ENCODE assay signal across 17 cellular contexts in the genomic region with DNA sequence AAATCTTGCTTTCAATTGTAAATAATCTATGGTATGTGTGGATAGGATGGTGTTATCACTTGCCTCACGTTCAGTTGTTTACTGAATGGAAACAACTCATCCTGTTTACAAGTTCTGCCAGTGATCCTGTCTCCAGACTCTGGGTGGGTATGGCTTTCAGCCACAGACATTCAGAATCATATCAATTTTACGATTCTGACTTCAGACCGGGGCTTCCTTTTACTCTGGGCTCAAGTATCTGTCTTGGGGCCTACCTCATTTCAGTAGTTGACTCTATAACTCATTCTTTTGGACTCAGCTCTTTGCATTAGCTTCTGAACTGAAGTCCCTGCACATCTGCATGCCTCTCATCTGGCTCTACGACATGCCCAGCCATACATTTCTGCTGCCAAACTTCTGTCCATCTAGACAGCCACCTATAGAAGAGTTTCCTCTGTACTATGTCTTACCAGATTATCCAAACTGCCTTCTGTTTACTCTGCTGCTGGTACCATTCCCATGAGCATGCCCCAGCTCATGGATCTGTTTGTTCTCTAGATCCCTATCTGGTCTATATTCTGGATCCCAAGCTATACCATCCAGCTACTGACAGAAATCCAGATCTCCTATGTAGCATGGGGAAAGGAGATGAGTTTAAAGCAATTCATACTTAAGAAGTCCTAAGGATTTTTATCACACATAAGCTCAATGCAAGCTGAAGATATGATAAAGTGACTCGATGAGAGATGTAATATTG. TPM values are rescaled to one million over a fixed set of nuclear protein-coding genes. Genes with fewer than 3 reads are reported as not detected.
DNase-seq lines count a peak whose midpoint lies in the region; ATAC-seq lines count a peak whose summit lies in the region.
"Had no signal": no experiment of that assay in that cellular context is flagged by ENCODE, and none has a peak within 500 bp of the region (broad histone marks: within the 10 kb centered on the region; RNA-seq: fewer than 3 reads in every experiment).

No MANE protein-coding gene starts in this region.

- peak; percentile 36 for ATAC-seq in HG02870 (IDR thresholded peaks at IDR 0.05; ENCODE audit: unreplicated experiment)
- peak; percentile 65 to 69 for ATAC-seq in activated T-cell treated with anti-CD3 and anti-CD28 coated beads, Interleukin-2, amount 50 U/mL, for 72 hours (replicated peaks in 1 of 2)
- ATAC-seq in natural killer cell treated with Interleukin-12 subunit alpha and Interleukin-12 subunit beta and Interleukin-15 and Interleukin-18, amount 100 ng/mL, for 72 hours, result peak in 1 of 2 donors; percentile 45
- ATAC-seq: body of pancreas, left cardiac atrium, upper lobe of right lung had no signal

- H3K36me3 Mint-ChIP-seq in activated T-cell treated with anti-CD3 and anti-CD28 coated beads, Interleukin-2, amount 50 U/mL, for 72 hours (ENCODE audit: insufficient read depth in 2 of 2), result peaks cover 8 to 32% of the 10 kb centered on the region in 2 donors
- peaks cover 5% of the 10 kb centered on the region for H3K36me3 Mint-ChIP-seq in natural killer cell treated with Interleukin-12 subunit alpha and Interleukin-12 subunit beta and Interleukin-15 and Interleukin-18, amount 100 ng/mL, for 72 hours

- no peaks in the 10 kb centered on the region for H3K27me3 Mint-ChIP-seq in activated T-cell treated with anti-CD3 and anti-CD28 coated beads, Interleukin-2, amount 50 U/mL, for 72 hours (ENCODE audit: low read depth)
- H3K27me3 Mint-ChIP-seq in natural killer cell treated with Interleukin-12 subunit alpha and Interleukin-12 subunit beta and Interleukin-15 and Interleukin-18, amount 100 ng/mL, for 72 hours, result no peaks in the 10 kb centered on the region
- H3K27me3 Mint-ChIP-seq: progenitor cell of endocrine pancreas had no signal

- DNase-seq in activated CD4-positive, alpha-beta T cell treated with anti-CD3 and anti-CD28 coated beads for 48 hours, result peak; percentile 57
- DNase-seq in activated CD4-positive, alpha-beta T cell treated with anti-CD3 and anti-CD28 coated beads for 1 hour, result no peak
- DNase-seq in activated T-cell treated with anti-CD3 and anti-CD28 coated beads, Interleukin-2, amount 50 U/mL, for 72 hours, result peak; percentile 67 to 71
- no peak for DNase-seq in natural killer cell treated with Interleukin-12 subunit alpha and Interleukin-12 subunit beta and Interleukin-15 and Interleukin-18, amount 100 ng/mL, for 72 hours (ENCODE audit: low spot score)
- DNase-seq in AG08395 (ENCODE audit: low spot score) (no peak), KG1 (lab: John Stamatoyannopoulos, UW) (no peak), retina (no peak)
- DNase-seq: body of pancreas, COR-L47, hypothalamus, Kasumi-1, left cardiac atrium, NCI-H1436, upper lobe of right lung had no signal

- peak overlapping the region; percentile 70 to 86 for H3K4me3 Mint-ChIP-seq in activated T-cell treated with anti-CD3 and anti-CD28 coated beads, Interleukin-2, amount 50 U/mL, for 72 hours
- H3K4me3 Mint-ChIP-seq in natural killer cell treated with Interleukin-12 subunit alpha and Interleukin-12 subunit beta and Interleukin-15 and Interleukin-18, amount 100 ng/mL, for 72 hours, result peak overlapping the region; percentile 83

- H3K4me1 Mint-ChIP-seq in activated T-cell treated with anti-CD3 and anti-CD28 coated beads, Interleukin-2, amount 50 U/mL, for 72 hours (ENCODE audit: low read depth), result peaks cover 27% of the 10 kb centered on the region
- peaks cover 25 to 54% of the 10 kb centered on the region in 2 donors for H3K4me1 Mint-ChIP-seq in natural killer cell treated with Interleukin-12 subunit alpha and Interleukin-12 subunit beta and Interleukin-15 and Interleukin-18, amount 100 ng/mL, for 72 hours (ENCODE audit: low read depth in 2 of 2)

- no peaks in the 10 kb centered on the region for H3K9me3 Mint-ChIP-seq in activated T-cell treated with anti-CD3 and anti-CD28 coated beads, Interleukin-2, amount 50 U/mL, for 72 hours
- no peaks in the 10 kb centered on the region for H3K9me3 Mint-ChIP-seq in natural killer cell treated with Interleukin-12 subunit alpha and Interleukin-12 subunit beta and Interleukin-15 and Interleukin-18, amount 100 ng/mL, for 72 hours

- H3K27ac Mint-ChIP-seq in activated T-cell treated with anti-CD3 and anti-CD28 coated beads, Interleukin-2, amount 50 U/mL, for 72 hours, result peak overlapping the region; percentile 52
- peak overlapping the region in 1 of 2 donors; percentile 88 for H3K27ac Mint-ChIP-seq in natural killer cell treated with Interleukin-12 subunit alpha and Interleukin-12 subunit beta and Interleukin-15 and Interleukin-18, amount 100 ng/mL, for 72 hours
- H3K27ac Mint-ChIP-seq: progenitor cell of endocrine pancreas had no signal

RNA-seq across cellular contexts. Expression of a gene that starts 34.3 kb away (rescaled TPM):
- 100 to 1,000 TPM; 504 to 505 TPM for total RNA-seq in activated T-cell treated with anti-CD3 and anti-CD28 coated beads, Interleukin-2, amount 50 U/mL, for 72 hours
- total RNA-seq in natural killer cell treated with Interleukin-12 subunit alpha and Interleukin-12 subunit beta and Interleukin-15 and Interleukin-18, amount 100 ng/mL, for 72 hours, result 100 to 1,000 TPM; 273 to 443 TPM
- total RNA-seq: G401 had no signal

Comparison
In these comparisons a context has a peak if more than half of its experiments do, and no peak if none do; other contexts are left out.
1. DNase-seq: peak in activated CD4-positive, alpha-beta T cell treated with anti-CD3 and anti-CD28 coated beads for 48 hours (single experiment) and activated T-cell treated with anti-CD3 and anti-CD28 coated beads, Interleukin-2, amount 50 U/mL, for 72 hours (2 of 2); none in activated CD4-positive, alpha-beta T cell treated with anti-CD3 and anti-CD28 coated beads for 1 hour (single experiment), natural killer cell treated with Interleukin-12 subunit alpha and Interleukin-12 subunit beta and Interleukin-15 and Interleukin-18, amount 100 ng/mL, for 72 hours (single experiment), AG08395 (single experiment), KG1 (single experiment) and retina (single experiment).